28 cellular contexts compared by ENCODE assay signal in the genomic region with DNA sequence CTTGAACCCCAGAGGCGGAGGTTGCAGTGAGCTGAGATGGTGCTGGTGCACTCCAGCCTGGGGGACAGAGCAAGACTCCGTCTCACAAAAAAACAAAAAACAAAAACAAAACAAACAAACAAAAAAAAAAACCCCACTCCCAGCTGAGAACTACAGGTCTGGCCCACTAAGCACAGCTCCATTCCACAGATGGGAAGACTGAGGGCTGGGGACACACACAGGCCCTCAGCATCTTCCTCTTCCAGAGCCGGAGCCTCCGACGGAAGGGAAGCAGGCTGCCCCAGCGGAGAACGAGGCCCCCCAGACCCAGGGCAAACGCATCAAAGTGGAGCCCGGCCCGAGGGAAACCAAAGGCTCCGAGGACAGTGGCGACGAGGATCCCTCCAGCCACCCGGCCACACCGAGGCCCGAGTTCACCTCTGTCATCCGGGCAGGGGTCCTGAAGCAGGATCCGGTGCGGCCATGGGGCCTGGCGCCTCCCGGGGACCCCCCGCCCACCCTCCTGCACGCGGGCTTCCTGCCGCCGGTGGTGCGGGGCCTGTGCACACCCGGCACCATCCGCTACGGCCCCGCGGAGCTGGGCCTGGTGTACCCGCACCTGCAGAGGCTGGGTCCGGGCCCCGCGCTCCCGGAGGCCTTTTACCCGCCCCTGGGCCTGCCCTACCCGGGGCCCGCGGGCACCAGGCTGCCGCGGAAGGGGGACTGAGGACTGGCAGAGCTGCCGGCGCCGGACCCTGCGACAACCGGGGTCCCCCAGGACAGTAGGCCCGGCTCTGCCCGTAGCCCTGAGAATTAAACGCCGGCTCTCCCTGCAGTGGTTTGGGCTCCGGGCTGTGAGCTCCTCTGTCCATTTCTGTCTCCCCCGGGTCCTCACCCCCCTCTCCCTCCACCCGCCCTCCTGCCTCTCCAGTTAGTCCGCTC. TPM values are rescaled to one million over a fixed set of nuclear protein-coding genes. Genes with fewer than 3 reads are reported as not detected.
"Had no signal": no experiment of that assay in that cellular context is flagged by ENCODE, and none has a peak within 500 bp of the region (broad histone marks: within the 10 kb centered on the region; RNA-seq: fewer than 3 reads in every experiment).

No MANE protein-coding gene starts in this region.

- H3K36me3 Mint-ChIP-seq: naive B cell, natural killer cell had no signal

- H3K27me3 Mint-ChIP-seq: naive B cell; progenitor cell of endocrine pancreas; stimulated activated naive B cell treated with anti-CD40 and anti-IgM and Interleukin-4, amounts not matched to agents 10 μg/mL and 1 μg/mL and 100 μg/mL, for 72 hours had no signal

- H3K4me3 Mint-ChIP-seq: mesothelial cell of epicardium; naive B cell; natural killer cell; stimulated activated naive B cell treated with anti-CD40 and anti-IgM and Interleukin-4, amounts not matched to agents 10 μg/mL and 1 μg/mL and 100 μg/mL, for 72 hours had no signal

- ATAC-seq: left colon; left lung; natural killer cell; sciatic nerve; stimulated activated naive B cell treated with anti-CD40 and anti-IgM and Interleukin-4, amounts not matched to agents 10 μg/mL and 1 μg/mL and 100 μg/mL, for 72 hours; stimulated activated naive CD8-positive, alpha-beta T cell treated with anti-CD3 and anti-CD28 coated beads, Interleukin-15, Interleukin-2, amounts not matched to agents 100 U/mL and 50 U/mL, for 24 hours; upper lobe of right lung had no signal

- H3K27me3 ChIP-seq: left lung, ovary, right atrium auricular region, stomach, tibial artery, upper lobe of right lung had no signal

- H3K9me3 ChIP-seq: left lung, ovary, right atrium auricular region, stomach, thoracic aorta, tibial artery, upper lobe of right lung had no signal

- H3K27ac Mint-ChIP-seq: mesothelial cell of epicardium; naive B cell; progenitor cell of endocrine pancreas; stimulated activated naive B cell treated with anti-CD40 and anti-IgM and Interleukin-4, amounts not matched to agents 10 μg/mL and 1 μg/mL and 100 μg/mL, for 72 hours had no signal

- H3K36me3 ChIP-seq: ovary, right atrium auricular region, thoracic aorta, upper lobe of right lung had no signal

- H3K4me3 ChIP-seq: left lung, lung, ovary, right atrium auricular region, skin epidermis, stomach, thoracic aorta, tibial artery, upper lobe of right lung had no signal

- H3K27ac ChIP-seq: left lung, ovary, right atrium auricular region, skin epidermis, stomach, thoracic aorta, tibial artery, upper lobe of right lung had no signal

- H3K9me3 Mint-ChIP-seq: mesothelial cell of epicardium, natural killer cell had no signal

- DNase-seq: head of caudate nucleus; hippocampal formation; kidney; left colon; mesendoderm; naive B cell; natural killer cell; nucleus accumbens; stimulated activated CD4-positive, alpha-beta T cell treated with anti-CD3 and anti-CD28 coated beads, Interleukin-12 subunit alpha, Interleukin-12 subunit beta, amount 100 ng/mL, for 4 hours; stimulated activated CD4-positive, alpha-beta T cell treated with anti-CD3 and anti-CD28 coated beads, Interleukin-15, amount 100 ng/mL, for 24 hours; stimulated activated CD4-positive, alpha-beta T cell treated with anti-CD3 and anti-CD28 coated beads, Interleukin-2, amount 100 ng/mL, for 24 hours; stimulated activated CD4-positive, alpha-beta T cell treated with anti-CD3 and anti-CD28 coated beads, Interleukin-4, amount 100 ng/mL, for 1 hour; stimulated activated naive B cell treated with anti-CD40 and anti-IgM and Interleukin-4, amounts not matched to agents 10 μg/mL and 1 μg/mL and 100 μg/mL, for 72 hours; stimulated activated naive CD8-positive, alpha-beta T cell treated with anti-CD3 and anti-CD28 coated beads, Interleukin-15, Interleukin-2, amounts not matched to agents 100 U/mL and 50 U/mL, for 24 hours; stomach; tibial artery; trophoblast cell; upper lobe of right lung had no signal

RNA-seq across cellular contexts. Expression of a gene that starts 25.6 kb away (rescaled TPM):
- polyA plus RNA-seq: neural cell had no signal
